ENCODE assay signal across 18 cellular contexts in the genomic region with DNA sequence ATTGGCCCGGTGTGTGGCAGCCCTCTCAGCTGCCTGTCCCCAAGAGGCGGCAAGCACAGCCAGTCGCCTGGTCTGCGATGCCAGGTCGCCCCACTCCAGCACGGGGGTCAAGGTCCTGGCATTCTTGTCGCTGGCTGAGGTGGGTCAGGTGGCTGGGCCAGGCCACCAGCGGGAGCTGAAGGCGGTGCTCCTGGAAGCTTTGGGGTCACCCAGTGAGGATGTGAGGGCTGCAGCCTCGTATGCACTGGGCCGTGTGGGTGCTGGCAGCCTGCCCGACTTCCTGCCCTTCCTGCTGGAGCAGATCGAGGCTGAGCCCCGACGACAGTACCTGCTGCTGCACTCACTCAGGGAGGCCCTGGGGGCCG. TPM values are rescaled to one million over a fixed set of nuclear protein-coding genes. Genes with fewer than 3 reads are reported as not detected.
A peak's percentile ranks its signal among the peaks of the same experiment; 100 is the strongest.
DNase-seq lines count a peak whose midpoint lies in the region; ATAC-seq, FAIRE-seq and TF ChIP-seq lines count a peak whose summit lies in the region.
"Had no signal": no experiment of that assay in that cellular context is flagged by ENCODE, and none has a peak within 500 bp of the region (broad histone marks: within the 10 kb centered on the region; RNA-seq: fewer than 3 reads in every experiment).

No MANE protein-coding gene starts in this region.

- H3K27ac ChIP-seq in psoas muscle, result peak overlapping the region; percentile 33
- H3K27ac ChIP-seq: A549, SJSA1 had no signal

- FAIRE-seq in GM12891 (lab: Jason Lieb, UNC), result no peak
- FAIRE-seq: A549, H54 had no signal

- no peak for DNase-seq in Right ventricle myocardium inferior (ENCODE audit: missing footprints)
- no peak for DNase-seq in cardiac septum (ENCODE audit: low spot score)
- no peak for DNase-seq in left cardiac atrium
- DNase-seq in psoas muscle, result peak in 1 of 2 donors; percentile 71
- DNase-seq in GM12891 (ENCODE audit: insufficient read length, low spot score), result no peak
- DNase-seq in NCI-H1694 (lab: John Stamatoyannopoulos, UW), result no peak
- no peak for DNase-seq in posterior vena cava (ENCODE audit: low spot score)
- DNase-seq: COR-L47, EL, HFFc6, NCI-H1105 treated with DMSO at 0.1 percent for 48 hours, NCI-H187 treated with DMSO at 0.1 percent for 48 hours, NCI-H774, RPMI8226 had no signal

- no peaks in the 10 kb centered on the region for H3K9me3 ChIP-seq in psoas muscle
- H3K9me3 ChIP-seq: A549, SJSA1 had no signal

- 38 to 54% (median 39%) methylated on average over 16 of the region's 16 CpGs for WGBS in psoas muscle, 3 donors

- no peak overlapping the region for H3K4me3 ChIP-seq in psoas muscle
- H3K4me3 ChIP-seq: A549, SJSA1 had no signal

- TF ChIP-seq CTCF in psoas muscle (IDR thresholded peaks at IDR 0.05), result no peak

- ATAC-seq in Right ventricle myocardium inferior (peak; percentile 32), left cardiac atrium (peak; percentile 15 to 52), psoas muscle (peak; percentile 29 to 42 (median 34))
- ATAC-seq: A549 had no signal

- no peak for TF ChIP-seq RAD21 in Ishikawa (IDR thresholded peaks at IDR 0.05; ENCODE audit: low read depth)

- H3K27me3 ChIP-seq in psoas muscle (ENCODE audit: insufficient read depth in 3 of 3, low read length in 2 of 3), result no peaks in the 10 kb centered on the region
- H3K27me3 ChIP-seq: SJSA1 had no signal

- peaks cover 18% of the 10 kb centered on the region for H3K4me1 ChIP-seq in psoas muscle
- H3K4me1 ChIP-seq: A549, SJSA1 had no signal

- no peak for TF ChIP-seq EP300 in Ishikawa (IDR thresholded peaks at IDR 0.05; ENCODE audit: borderline replicate concordance)

- peaks cover under 1 to 99% of the 10 kb centered on the region in 2 donors for H3K36me3 ChIP-seq in psoas muscle (ENCODE audit: insufficient read depth in 1 of 2, low read depth in 1 of 2)
- H3K36me3 ChIP-seq: SJSA1 had no signal

- TF ChIP-seq POLR2A in GM12891 (IDR thresholded peaks at IDR 0.05; ENCODE audit: low read depth, low read length), result no peak

- intact Hi-C loops in Right ventricle myocardium inferior (cut with DNase I), result no loop called here
- intact Hi-C loops in cardiac septum (cut with DNase I), result no loop called here
- intact Hi-C loops in left cardiac atrium (cut with DNase I), result loop anchor here in 1 of 2 donors (10.0 kb wide), 1 partner anchor 103 kb away; no protein-coding TSS in a partner anchor
- intact Hi-C loops in psoas muscle (cut with DNase I), result no loop called here
- intact Hi-C loops in posterior vena cava (cut with DNase I), result no loop called here

TF ChIP-seq in Ishikawa, 13 proteins besides CTCF, POLR2A, EP300 and RAD21:
- TF ChIP-seq NFIC (IDR thresholded peaks at IDR 0.05), result 0 out of 2 replicates have a peak, but pooled peaks have one; percentile 7
- no peak for TF ChIP-seq TAF1 (IDR thresholded peaks at IDR 0.05; ENCODE audit: low read depth)
TF ChIP-seq in Ishikawa: peak in this region for 1.

TF ChIP-seq in GM12891, 5 proteins besides CTCF, POLR2A, EP300 and RAD21:
- no peak for TF ChIP-seq PAX5 (IDR thresholded peaks at IDR 0.05; ENCODE audit: insufficient read depth, low read length, severe bottlenecking)
- TF ChIP-seq TAF1 (IDR thresholded peaks at IDR 0.05; ENCODE audit: low read depth, low read length), result no peak
- TF ChIP-seq POLR2AphosphoS5 (IDR thresholded peaks at IDR 0.05; ENCODE audit: low read depth, low read length), result no peak
- TF ChIP-seq SPI1 (IDR thresholded peaks at IDR 0.05; ENCODE audit: low read depth, low read length), result no peak
- no peak for TF ChIP-seq POU2F2 (IDR thresholded peaks at IDR 0.05; ENCODE audit: low read depth, low read length)

RNA-seq across cellular contexts. Expression of gene CAND2, which starts 20.8 kb away (rescaled TPM):
- total RNA-seq in Right ventricle myocardium inferior (56.7 TPM), cardiac septum (62.6 TPM), left cardiac atrium (10 to 100 TPM; 41.6 to 51.0 TPM), psoas muscle (100 to 1,000 TPM; 128 to 220 (median 138) TPM), posterior vena cava (10 to 100 TPM; 13.1 to 16.8 TPM)
- polyA plus RNA-seq in psoas muscle, result 10 to 100 TPM in 2 of 3 donors, 1 to 10 TPM in 1; 3.7 to 65.3 (median 48.8) TPM
- 0.27 TPM for polyA plus RNA-seq in GM12891 (2012; ENCODE audit: low read depth, missing spikeins)

RNA-seq across cellular contexts. Expression of gene RPL32, which starts 24.0 kb away (rescaled TPM):
- total RNA-seq in Right ventricle myocardium inferior, result 953 TPM
- 722 TPM for total RNA-seq in cardiac septum
- total RNA-seq in left cardiac atrium, result 1,000 to 10,000 TPM; 1,021 to 1,102 TPM
- 1,000 to 10,000 TPM; 1,418 to 1,919 (median 1,477) TPM for total RNA-seq in psoas muscle
- 1,000 to 10,000 TPM; 2,325 to 2,939 (median 2,347) TPM for polyA plus RNA-seq in psoas muscle
- polyA plus RNA-seq in GM12891 (2012; ENCODE audit: low read depth, missing spikeins), result 5,644 TPM
- total RNA-seq in posterior vena cava, result 1,000 to 10,000 TPM; 1,198 to 1,383 TPM

RNA-seq across cellular contexts. Expression of gene TMEM40, which starts 58.3 kb away (rescaled TPM):
- total RNA-seq in Right ventricle myocardium inferior, result 4.2 TPM
- 0.54 TPM for total RNA-seq in cardiac septum
- 1 to 10 TPM; 4.8 to 6.5 TPM for total RNA-seq in left cardiac atrium
- total RNA-seq in psoas muscle, result 1 to 10 TPM in 3 of 4 donors, under 1 TPM in 1; 0.59 to 4.4 (median 2.3) TPM
- under 1 TPM; 0.30 to 0.52 (median 0.40) TPM for polyA plus RNA-seq in psoas muscle
- 0.41 TPM for polyA plus RNA-seq in GM12891 (2012; ENCODE audit: low read depth, missing spikeins)
- total RNA-seq in posterior vena cava, result not detected
- total RNA-seq: SJSA1 had no signal
